Comparison of ENCODE assay signal across 14 cellular contexts in genomic region chr3:28291577-28291976, GRCh38. TPM values are rescaled to one million over a fixed set of nuclear protein-coding genes. Genes with fewer than 3 reads are reported as not detected.
DNase-seq lines count a peak whose midpoint lies in the region; ATAC-seq and TF ChIP-seq lines count a peak whose summit lies in the region.
"Had no signal": no experiment of that assay in that cellular context is flagged by ENCODE, and none has a peak within 500 bp of the region (broad histone marks: within the 10 kb centered on the region; RNA-seq: fewer than 3 reads in every experiment).

No MANE protein-coding gene starts in this region.

- peaks cover 10% of the 10 kb centered on the region for H3K36me3 Mint-ChIP-seq in activated naive CD8-positive, alpha-beta T cell treated with anti-CD3 and anti-CD28 coated beads, Interleukin-2, amount 50 U/mL, for 24 hours (ENCODE audit: low read depth)
- H3K36me3 Mint-ChIP-seq in activated naive CD8-positive, alpha-beta T cell treated with anti-CD3 and anti-CD28 coated beads for 36 hours = peaks cover 22% of the 10 kb centered on the region
- H3K36me3 Mint-ChIP-seq in activated T-helper 17 cell treated with anti-CD3 and anti-CD28 coated beads, Interleukin-2, amount 50 U/mL, for 72 hours (ENCODE audit: low read depth) = peaks cover 11% of the 10 kb centered on the region
- no peaks in the 10 kb centered on the region for H3K36me3 Mint-ChIP-seq in natural killer cell

- ATAC-seq in activated naive CD8-positive, alpha-beta T cell treated with anti-CD3 and anti-CD28 coated beads, Interleukin-2, amount 50 U/mL, for 24 hours = no peak
- no peak for ATAC-seq in activated T-helper 17 cell treated with anti-CD3 and anti-CD28 coated beads, Interleukin-2, amount 50 U/mL, for 72 hours (replicated peaks)
- ATAC-seq in natural killer cell = peak; percentile 15 to 60 (median 58)
- ATAC-seq in GM18520 (IDR thresholded peaks at IDR 0.05; ENCODE audit: unreplicated experiment) = no peak

- intact Hi-C loops in natural killer cell (cut with micrococcal nuclease) = no loop called here

- TF ChIP-seq CTCF in natural killer cell (IDR thresholded peaks at IDR 0.05) = no peak

- peak overlapping the region; percentile 33 for H3K4me3 Mint-ChIP-seq in activated naive CD8-positive, alpha-beta T cell treated with anti-CD3 and anti-CD28 coated beads, Interleukin-2, amount 50 U/mL, for 24 hours
- no peak overlapping the region for H3K4me3 Mint-ChIP-seq in activated naive CD8-positive, alpha-beta T cell treated with anti-CD3 and anti-CD28 coated beads for 36 hours
- H3K4me3 Mint-ChIP-seq in activated T-helper 17 cell treated with anti-CD3 and anti-CD28 coated beads, Interleukin-2, amount 50 U/mL, for 72 hours = no peak overlapping the region
- H3K4me3 Mint-ChIP-seq in natural killer cell = peak overlapping the region; percentile 92
- H3K4me3 Mint-ChIP-seq: HFFc6 had no signal

- H3K9me3 Mint-ChIP-seq in activated naive CD8-positive, alpha-beta T cell treated with anti-CD3 and anti-CD28 coated beads, Interleukin-2, amount 50 U/mL, for 24 hours = peaks cover 4% of the 10 kb centered on the region
- no peaks in the 10 kb centered on the region for H3K9me3 Mint-ChIP-seq in activated naive CD8-positive, alpha-beta T cell treated with anti-CD3 and anti-CD28 coated beads for 36 hours
- H3K9me3 Mint-ChIP-seq in activated T-helper 17 cell treated with anti-CD3 and anti-CD28 coated beads, Interleukin-2, amount 50 U/mL, for 72 hours = no peaks in the 10 kb centered on the region
- no peaks in the 10 kb centered on the region for H3K9me3 Mint-ChIP-seq in natural killer cell
- H3K9me3 Mint-ChIP-seq: HFFc6 had no signal

- DNase-seq in activated naive CD8-positive, alpha-beta T cell treated with anti-CD3 and anti-CD28 coated beads, Interleukin-2, amount 50 U/mL, for 24 hours = no peak
- DNase-seq in activated naive CD8-positive, alpha-beta T cell treated with anti-CD3 and anti-CD28 coated beads for 36 hours = no peak
- DNase-seq in natural killer cell (no peak), HCEC 1CT (no peak)
- DNase-seq in activated CD4-positive, alpha-beta T cell treated with anti-CD3 and anti-CD28 coated beads, Interleukin-2, amount 50 U/mL, for 1 hour = no peak
- DNase-seq: DND-41, GM23248, HFFc6, KG1, NCI-H1694 treated with DMSO at 0.1 percent for 48 hours, Peyer's patch had no signal

- H3K4me1 Mint-ChIP-seq in activated naive CD8-positive, alpha-beta T cell treated with anti-CD3 and anti-CD28 coated beads, Interleukin-2, amount 50 U/mL, for 24 hours = peaks cover 23% of the 10 kb centered on the region
- H3K4me1 Mint-ChIP-seq in activated naive CD8-positive, alpha-beta T cell treated with anti-CD3 and anti-CD28 coated beads for 36 hours = peaks cover 26% of the 10 kb centered on the region
- H3K4me1 Mint-ChIP-seq in activated T-helper 17 cell treated with anti-CD3 and anti-CD28 coated beads, Interleukin-2, amount 50 U/mL, for 72 hours = peaks cover 6% of the 10 kb centered on the region
- H3K4me1 Mint-ChIP-seq in natural killer cell = peaks cover 48 to 54% of the 10 kb centered on the region in 2 donors

- H3K27ac Mint-ChIP-seq in activated naive CD8-positive, alpha-beta T cell treated with anti-CD3 and anti-CD28 coated beads, Interleukin-2, amount 50 U/mL, for 24 hours = peak overlapping the region; percentile 25
- no peak overlapping the region for H3K27ac Mint-ChIP-seq in activated naive CD8-positive, alpha-beta T cell treated with anti-CD3 and anti-CD28 coated beads for 36 hours
- H3K27ac Mint-ChIP-seq in activated T-helper 17 cell treated with anti-CD3 and anti-CD28 coated beads, Interleukin-2, amount 50 U/mL, for 72 hours = peak overlapping the region; percentile 49
- peak overlapping the region; percentile 94 to 95 for H3K27ac Mint-ChIP-seq in natural killer cell
- H3K27ac Mint-ChIP-seq: HFFc6 had no signal

- H3K27me3 Mint-ChIP-seq in activated naive CD8-positive, alpha-beta T cell treated with anti-CD3 and anti-CD28 coated beads, Interleukin-2, amount 50 U/mL, for 24 hours = no peaks in the 10 kb centered on the region
- H3K27me3 Mint-ChIP-seq in activated naive CD8-positive, alpha-beta T cell treated with anti-CD3 and anti-CD28 coated beads for 36 hours = no peaks in the 10 kb centered on the region
- no peaks in the 10 kb centered on the region for H3K27me3 Mint-ChIP-seq in activated T-helper 17 cell treated with anti-CD3 and anti-CD28 coated beads, Interleukin-2, amount 50 U/mL, for 72 hours
- H3K27me3 Mint-ChIP-seq in natural killer cell (ENCODE audit: low read depth in 2 of 2) = no peaks in the 10 kb centered on the region

RNA-seq across cellular contexts. Expression of gene CMC1, which starts 50.2 kb away (rescaled TPM):
- total RNA-seq in activated naive CD8-positive, alpha-beta T cell treated with anti-CD3 and anti-CD28 coated beads for 36 hours = 10 to 100 TPM; 23.2 to 23.7 TPM
- 10 to 100 TPM; 19.1 to 20.5 TPM for total RNA-seq in activated T-helper 17 cell treated with anti-CD3 and anti-CD28 coated beads, Interleukin-2, amount 50 U/mL, for 72 hours
- total RNA-seq in natural killer cell = 100 to 1,000 TPM; 122 to 157 (median 136) TPM

RNA-seq across cellular contexts. Expression of gene ZCWPW2, which starts 56.9 kb away (rescaled TPM):
- total RNA-seq in activated naive CD8-positive, alpha-beta T cell treated with anti-CD3 and anti-CD28 coated beads for 36 hours = under 1 TPM; 0.19 to 0.32 TPM
- total RNA-seq in activated T-helper 17 cell treated with anti-CD3 and anti-CD28 coated beads, Interleukin-2, amount 50 U/mL, for 72 hours = under 1 TPM; 0.22 to 0.37 TPM
- total RNA-seq in natural killer cell = under 1 TPM in 1 of 3 donors, not detected in 2; 0.43 TPM
- total RNA-seq: A673, Peyer's patch had no signal

RNA-seq across cellular contexts. Expression of gene AZI2, which starts 57.0 kb away (rescaled TPM):
- total RNA-seq in activated naive CD8-positive, alpha-beta T cell treated with anti-CD3 and anti-CD28 coated beads for 36 hours = 10 to 100 TPM; 38.3 to 42.0 TPM
- total RNA-seq in activated T-helper 17 cell treated with anti-CD3 and anti-CD28 coated beads, Interleukin-2, amount 50 U/mL, for 72 hours = 10 to 100 TPM; 46.3 to 61.1 TPM
- 10 to 100 TPM; 29.3 to 38.6 (median 32.0) TPM for total RNA-seq in natural killer cell

Comparison
In these comparisons a context has a peak if more than half of its experiments do, and no peak if none do; other contexts are left out.
1. H3K4me3 Mint-ChIP-seq: peak in activated naive CD8-positive, alpha-beta T cell treated with anti-CD3 and anti-CD28 coated beads, Interleukin-2, amount 50 U/mL, for 24 hours (single experiment) and natural killer cell (single experiment); none in activated naive CD8-positive, alpha-beta T cell treated with anti-CD3 and anti-CD28 coated beads for 36 hours (single experiment) and activated T-helper 17 cell treated with anti-CD3 and anti-CD28 coated beads, Interleukin-2, amount 50 U/mL, for 72 hours (single experiment).
2. ATAC-seq: peak in natural killer cell (3 of 3); none in activated naive CD8-positive, alpha-beta T cell treated with anti-CD3 and anti-CD28 coated beads, Interleukin-2, amount 50 U/mL, for 24 hours (single experiment), activated T-helper 17 cell treated with anti-CD3 and anti-CD28 coated beads, Interleukin-2, amount 50 U/mL, for 72 hours (single experiment) and GM18520 (single experiment).
3. RNA of gene CMC1, which starts 50.2 kb away (total RNA-seq): 122 to 157 TPM in natural killer cell; 23.2 to 23.7 TPM in activated naive CD8-positive, alpha-beta T cell treated with anti-CD3 and anti-CD28 coated beads for 36 hours and 19.1 to 20.5 TPM in activated T-helper 17 cell treated with anti-CD3 and anti-CD28 coated beads, Interleukin-2, amount 50 U/mL, for 72 hours; every median in the first group is over 4 times any median in the second.